In the genomic region with DNA sequence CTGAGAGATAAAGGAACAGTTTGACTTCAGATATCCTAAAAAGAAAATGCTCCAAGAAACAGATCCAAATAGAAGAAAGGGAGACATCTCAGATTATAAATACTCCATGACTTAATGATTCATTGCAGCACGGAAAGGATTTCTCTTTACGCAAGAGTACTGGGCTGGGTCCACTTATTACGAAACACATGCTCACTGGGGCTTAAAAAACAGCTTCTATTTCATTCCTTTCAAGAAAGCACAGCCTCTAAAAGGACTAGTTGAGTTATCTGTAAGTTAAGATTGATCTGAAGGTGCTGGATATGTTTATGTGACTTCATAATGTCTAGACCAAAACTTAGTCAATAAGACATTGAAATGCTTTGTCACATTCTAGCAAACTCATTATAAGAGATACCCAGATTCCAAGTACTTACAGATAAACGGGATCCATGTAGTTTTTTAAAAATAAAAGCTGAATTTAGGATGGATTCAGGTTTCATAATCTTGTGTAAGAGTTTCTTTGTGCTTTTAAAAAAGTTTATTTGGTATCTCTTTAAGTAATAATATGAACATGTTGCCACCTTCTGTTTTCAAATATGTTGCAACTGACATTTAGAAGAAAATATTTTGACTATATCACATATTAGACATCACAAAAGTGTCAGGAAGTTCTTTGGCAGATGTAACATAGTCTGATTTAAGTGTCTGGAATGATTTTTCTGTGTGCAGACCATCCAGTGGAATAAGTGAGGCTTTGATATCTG, we compare ENCODE assay signal across 10 cellular contexts.
DNase-seq lines count a peak whose midpoint lies in the region; ATAC-seq and TF ChIP-seq lines count a peak whose summit lies in the region.
"Had no signal": no experiment of that assay in that cellular context is flagged by ENCODE, and none has a peak within 500 bp of the region (broad histone marks: within the 10 kb centered on the region; RNA-seq: fewer than 3 reads in every experiment).

No MANE protein-coding gene starts in this region.

- 0 out of 2 replicates have a peak, but pooled peaks have one; percentile 8 for TF ChIP-seq CTCF in LNCAP (IDR thresholded peaks at IDR 0.05)
- no peak for TF ChIP-seq CTCF in left lung (IDR thresholded peaks at IDR 0.05)
- TF ChIP-seq CTCF in tibial artery (IDR thresholded peaks at IDR 0.05), result no peak
- TF ChIP-seq CTCF in GM13976 (IDR thresholded peaks at IDR 0.05; ENCODE audit: borderline replicate concordance, control extremely low read depth, extremely low read depth, insufficient read depth, missing control alignments), result no peak

- ATAC-seq in left lung (peak; percentile 90), GM21619 (IDR thresholded peaks at IDR 0.05; ENCODE audit: unreplicated experiment) (no peak), HG03039 (IDR thresholded peaks at IDR 0.05; ENCODE audit: unreplicated experiment) (no peak)

- H3K9me3 ChIP-seq in left lung, result no peaks in the 10 kb centered on the region
- H3K9me3 ChIP-seq in tibial artery, result no peaks in the 10 kb centered on the region

- H3K36me3 ChIP-seq in left lung (no peaks in the 10 kb centered on the region), tibial artery (peaks cover 9 to 16% (median 14%) of the 10 kb centered on the region in 3 donors)

- peak; percentile 41 for DNase-seq in brain pericyte (ENCODE audit: low read depth, low spot score)
- DNase-seq in left lung, result no peak
- DNase-seq in tibial artery, result peak; percentile 64 to 78
- no peak for DNase-seq in iPS-NIHi7 (ENCODE audit: extremely low spot score)
- DNase-seq in GM13976 (ENCODE audit: low spot score), result no peak
- DNase-seq: activated naive CD8-positive, alpha-beta T cell treated with anti-CD3 and anti-CD28 coated beads, Interleukin-2, amount 10 ng/mL, durations not matched to agents 7 days and 5 days; NCI-H510A treated with DMSO at 0.1 percent for 48 hours had no signal

- H3K27ac ChIP-seq in left lung (peak overlapping the region; percentile 85 to 90), tibial artery (peak overlapping the region; percentile 86 to 91)

- in situ Hi-C loops in GM13976 (cut with MboI; ENCODE audit: low sequenced_read_pairs, unreplicated experiment), result loop anchor here (25.0 kb wide), 1 partner anchor 261 kb away; no protein-coding TSS in a partner anchor

- H3K27me3 ChIP-seq in left lung (no peaks in the 10 kb centered on the region), tibial artery (no peaks in the 10 kb centered on the region)

- H3K4me1 ChIP-seq in left lung (peaks cover 0 to 15% of the 10 kb centered on the region in 2 donors), tibial artery (peaks cover 0 to 75% (median 13%) of the 10 kb centered on the region in 4 donors)

- intact Hi-C loops in left lung (cut with DNase I) (no loop called here), tibial artery (cut with DNase I; ENCODE audit: low total_unique reads) (no loop called here)

- H3K4me3 ChIP-seq in left lung (peak overlapping the region in 1 of 2 donors; percentile 8), tibial artery (peak overlapping the region; percentile 55)

Comparison
In these comparisons a context has a peak if more than half of its experiments do, and no peak if none do; other contexts are left out.
1. DNase-seq: peak in brain pericyte (single experiment) and tibial artery (2 of 2); none in left lung (0 of 2), iPS-NIHi7 (single experiment) and GM13976 (single experiment).